38 cellular contexts compared by ENCODE assay signal in the genomic region with DNA sequence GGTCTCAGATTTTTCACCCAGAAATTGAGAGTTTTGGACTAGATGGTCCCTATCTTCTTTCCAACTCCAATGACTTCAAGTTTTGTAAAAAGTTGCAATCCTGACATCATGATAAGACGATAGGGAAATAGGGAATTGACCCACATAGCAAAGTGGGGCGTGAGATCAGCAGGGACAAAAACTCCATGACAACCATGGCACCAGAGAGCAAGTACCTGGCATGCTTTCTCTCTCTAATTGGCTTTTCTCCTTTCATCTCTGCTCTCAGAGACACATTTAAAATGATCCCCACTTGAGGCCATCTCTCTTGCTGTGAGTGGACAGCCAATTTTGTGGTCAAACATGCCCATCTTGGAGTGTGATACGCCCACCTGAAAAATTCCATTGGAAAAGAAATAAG. TPM values are rescaled to one million over a fixed set of nuclear protein-coding genes. Genes with fewer than 3 reads are reported as not detected.
"Had no signal": no experiment of that assay in that cellular context is flagged by ENCODE, and none has a peak within 500 bp of the region (broad histone marks: within the 10 kb centered on the region; RNA-seq: fewer than 3 reads in every experiment).

Gene OR5AN1, plus strand, starts transcription at position 301 of the 400 bp plus-strand sequence. CDS start 5,564 bp downstream, outside the sequence.

- H3K27me3 ChIP-seq: ascending aorta, body of pancreas, brain microvascular endothelial cell, breast epithelium, cardiac muscle cell had no signal

- DNase-seq: activated effector memory CD4-positive, alpha-beta T cell treated with anti-CD3 and anti-CD28 coated beads, Interleukin-2, amount 50 U/mL, for 16 hours; activated effector memory CD4-positive, alpha-beta T cell treated with Interleukin-2 at 50 U/mL for 16 hours; activated gamma-delta T cell; activated gamma-delta T cell treated with Interleukin-2 at 50 U/mL for 16 hours; activated naive CD4-positive, alpha-beta T cell; activated naive CD4-positive, alpha-beta T cell treated with anti-CD3 and anti-CD28 coated beads for 36 hours; activated naive CD4-positive, alpha-beta T cell treated with anti-CD3 and anti-CD28 coated beads, Interleukin-2, amount 10 ng/mL, durations not matched to agents 7 days and 5 days; activated naive CD4-positive, alpha-beta T cell treated with anti-CD3 and anti-CD28 coated beads, Interleukin-2, amount 50 U/mL, for 16 hours; activated naive CD4-positive, alpha-beta T cell treated with Interleukin-2 at 50 U/mL for 16 hours; activated naive CD8-positive, alpha-beta T cell treated with anti-CD3 and anti-CD28 coated beads for 36 hours; activated naive CD8-positive, alpha-beta T cell treated with anti-CD3 and anti-CD28 coated beads, Interleukin-2, amount 10 ng/mL, durations not matched to agents 7 days and 5 days; activated naive CD8-positive, alpha-beta T cell treated with anti-CD3 and anti-CD28 coated beads, Interleukin-2, amount 50 U/mL, for 24 hours; activated T-cell treated with anti-CD3 and anti-CD28 coated beads, Interleukin-2, amount 50 U/mL, for 24 hours; activated T-cell treated with anti-CD3 and anti-CD28 coated beads, Interleukin-2, amount 50 U/mL, for 4 hours; activated T-cell treated with anti-CD3 and anti-CD28 coated beads, Interleukin-2, amount 50 U/mL, for 48 hours; activated T-cell treated with anti-CD3 and anti-CD28 coated beads, Interleukin-2, amount 50 U/mL, for 72 hours; adrenal gland; amniotic stem cell; amygdala; anterior cingulate cortex; aorta; body of pancreas; brain microvascular endothelial cell; caudate nucleus; central memory CD4-positive, alpha-beta T cell; cerebellar nuclear complex had no signal

- H3K27ac ChIP-seq: adrenal gland, ascending aorta, body of pancreas, brain microvascular endothelial cell, breast epithelium, cardiac muscle cell had no signal

- H3K4me3 ChIP-seq: adrenal gland, ascending aorta, body of pancreas, breast epithelium, cardiac muscle cell had no signal

- H3K4me1 ChIP-seq: adrenal gland, ascending aorta, body of pancreas, breast epithelium had no signal

- H3K9me3 ChIP-seq: adrenal gland, ascending aorta, body of pancreas, breast epithelium had no signal

- H3K36me3 ChIP-seq: adrenal gland, ascending aorta, brain microvascular endothelial cell, breast epithelium, cardiac muscle cell had no signal

RNA-seq across cellular contexts. Expression of gene OR5AN1, which starts in this region (rescaled TPM):
- total RNA-seq: activated naive CD4-positive, alpha-beta T cell treated with anti-CD3 and anti-CD28 coated beads for 36 hours; activated naive CD4-positive, alpha-beta T cell treated with anti-CD3 and anti-CD28 coated beads, Interleukin-2, amount 50 U/mL, for 72 hours; activated naive CD8-positive, alpha-beta T cell treated with anti-CD3 and anti-CD28 coated beads for 36 hours; activated naive CD8-positive, alpha-beta T cell treated with anti-CD3 and anti-CD28 coated beads, Interleukin-2, amount 10 ng/mL, durations not matched to agents 7 days and 5 days; activated T-cell treated with anti-CD3 and anti-CD28 coated beads, Interleukin-2, amount 50 U/mL, for 4 hours; activated T-cell treated with anti-CD3 and anti-CD28 coated beads, Interleukin-2, amount 50 U/mL, for 72 hours; activated T-helper 1 cell treated with anti-CD3 and anti-CD28 coated beads, Interleukin-12 subunit alpha, Interleukin-12 subunit beta, Interleukin-2, Interleukin-4 antibody, amounts not matched to agents 30 ng/mL and 10 ng/mL and 1 ng/mL, durations not matched to agents 14 hours and 24 hours and 36 hours; activated T-helper 17 cell treated with anti-CD3 and anti-CD28 coated beads, Interleukin-2, amount 50 U/mL, for 72 hours; activated T-helper 2 cell treated with anti-CD3 and anti-CD28 coated beads, Interferon-gamma antibody, Interleukin-2, Interleukin-4, amounts not matched to agents 10 μg/mL and 5 μg/mL and 100 μg/mL, durations not matched to agents 14 hours and 24 hours and 36 hours; adrenal gland; aorta; ascending aorta; astrocyte; body of pancreas; bronchial epithelial cell; cardiac muscle cell; cardiac septum; cerebellum; chondrocyte had no signal
